ENCODE assay signal across 10 cellular contexts in genomic region chr2:159744363-159744762, GRCh38.
DNase-seq lines count a peak whose midpoint lies in the region; ATAC-seq and TF ChIP-seq lines count a peak whose summit lies in the region.
"Had no signal": no experiment of that assay in that cellular context is flagged by ENCODE, and none has a peak within 500 bp of the region (broad histone marks: within the 10 kb centered on the region; RNA-seq: fewer than 3 reads in every experiment).

No MANE protein-coding gene starts in this region.

- DNase-seq in COLO829 (ENCODE audit: low spot score) (peak; percentile 36), NCI-H226 (peak; percentile 77), foreskin melanocyte (peak; percentile 32), non-pigmented ciliary epithelial cell (ENCODE audit: low read depth) (peak; percentile 38), NCI-H345 (lab: John Stamatoyannopoulos, UW) (no peak), nucleus accumbens (lab: John Stamatoyannopoulos, UW) (no peak)
- DNase-seq in activated CD8-positive, alpha-beta memory T cell treated with anti-CD3 and anti-CD28 coated beads, Interleukin-2, amount 50 U/mL, for 48 hours, result no peak
- DNase-seq: adrenal gland, hippocampal formation had no signal

- no peak; the same call in 2 of the 3 replicates for ATAC-seq in SK-N-SH treated with all-trans-retinoic acid at 6 μM for 48 hours

TF ChIP-seq in SK-N-SH treated with all-trans-retinoic acid at 6 μM for 48 hours, 23 proteins besides CTCF, POLR2A, EP300 and RAD21:
- TF ChIP-seq ARNTL (CRISPR knock-in tag; IDR thresholded peaks at IDR 0.05; ENCODE audit: borderline replicate concordance, low read depth), result no peak
- no peak for TF ChIP-seq PPARA (CRISPR knock-in tag; IDR thresholded peaks at IDR 0.05; ENCODE audit: borderline replicate concordance)
- TF ChIP-seq, protein P1, sequence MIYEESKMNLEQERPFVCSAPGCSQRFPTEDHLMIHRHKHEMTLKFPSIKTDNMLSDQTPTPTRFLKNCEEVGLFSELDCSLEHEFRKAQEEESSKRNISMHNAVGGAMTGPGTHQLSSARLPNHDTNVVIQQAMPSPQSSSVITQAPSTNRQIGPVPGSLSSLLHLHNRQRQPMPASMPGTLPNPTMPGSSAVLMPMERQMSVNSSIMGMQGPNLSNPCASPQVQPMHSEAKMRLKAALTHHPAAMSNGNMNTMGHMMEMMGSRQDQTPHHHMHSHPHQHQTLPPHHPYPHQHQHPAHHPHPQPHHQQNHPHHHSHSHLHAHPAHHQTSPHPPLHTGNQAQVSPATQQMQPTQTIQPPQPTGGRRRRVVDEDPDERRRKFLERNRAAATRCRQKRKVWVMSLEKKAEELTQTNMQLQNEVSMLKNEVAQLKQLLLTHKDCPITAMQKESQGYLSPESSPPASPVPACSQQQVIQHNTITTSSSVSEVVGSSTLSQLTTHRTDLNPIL (CRISPR knock-in tag; IDR thresholded peaks at IDR 0.05; ENCODE audit: low read depth), result no peak
- TF ChIP-seq, protein P2, sequence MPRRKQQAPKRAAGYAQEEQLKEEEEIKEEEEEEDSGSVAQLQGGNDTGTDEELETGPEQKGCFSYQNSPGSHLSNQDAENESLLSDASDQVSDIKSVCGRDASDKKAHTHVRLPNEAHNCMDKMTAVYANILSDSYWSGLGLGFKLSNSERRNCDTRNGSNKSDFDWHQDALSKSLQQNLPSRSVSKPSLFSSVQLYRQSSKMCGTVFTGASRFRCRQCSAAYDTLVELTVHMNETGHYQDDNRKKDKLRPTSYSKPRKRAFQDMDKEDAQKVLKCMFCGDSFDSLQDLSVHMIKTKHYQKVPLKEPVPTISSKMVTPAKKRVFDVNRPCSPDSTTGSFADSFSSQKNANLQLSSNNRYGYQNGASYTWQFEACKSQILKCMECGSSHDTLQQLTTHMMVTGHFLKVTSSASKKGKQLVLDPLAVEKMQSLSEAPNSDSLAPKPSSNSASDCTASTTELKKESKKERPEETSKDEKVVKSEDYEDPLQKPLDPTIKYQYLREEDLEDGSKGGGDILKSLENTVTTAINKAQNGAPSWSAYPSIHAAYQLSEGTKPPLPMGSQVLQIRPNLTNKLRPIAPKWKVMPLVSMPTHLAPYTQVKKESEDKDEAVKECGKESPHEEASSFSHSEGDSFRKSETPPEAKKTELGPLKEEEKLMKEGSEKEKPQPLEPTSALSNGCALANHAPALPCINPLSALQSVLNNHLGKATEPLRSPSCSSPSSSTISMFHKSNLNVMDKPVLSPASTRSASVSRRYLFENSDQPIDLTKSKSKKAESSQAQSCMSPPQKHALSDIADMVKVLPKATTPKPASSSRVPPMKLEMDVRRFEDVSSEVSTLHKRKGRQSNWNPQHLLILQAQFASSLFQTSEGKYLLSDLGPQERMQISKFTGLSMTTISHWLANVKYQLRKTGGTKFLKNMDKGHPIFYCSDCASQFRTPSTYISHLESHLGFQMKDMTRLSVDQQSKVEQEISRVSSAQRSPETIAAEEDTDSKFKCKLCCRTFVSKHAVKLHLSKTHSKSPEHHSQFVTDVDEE (CRISPR knock-in tag; IDR thresholded peaks at IDR 0.05), result no peak
- TF ChIP-seq ISL1 (CRISPR knock-in tag; IDR thresholded peaks at IDR 0.05), result no peak
- no peak for TF ChIP-seq BACH2 (CRISPR knock-in tag; IDR thresholded peaks at IDR 0.05; ENCODE audit: borderline replicate concordance)
- TF ChIP-seq CSDC2 (CRISPR knock-in tag; IDR thresholded peaks at IDR 0.05), result no peak
- no peak for TF ChIP-seq TCF4 (CRISPR knock-in tag; IDR thresholded peaks at IDR 0.05; ENCODE audit: borderline replicate concordance)
- no peak for TF ChIP-seq CSRNP3 (CRISPR knock-in tag; IDR thresholded peaks at IDR 0.05)
- TF ChIP-seq TOX (CRISPR knock-in tag; IDR thresholded peaks at IDR 0.05; ENCODE audit: borderline replicate concordance), result no peak
- no peak for TF ChIP-seq ZFP3 (CRISPR knock-in tag; IDR thresholded peaks at IDR 0.05)
- TF ChIP-seq SNAI2 (CRISPR knock-in tag; IDR thresholded peaks at IDR 0.05), result no peak
- no peak for TF ChIP-seq RARB (CRISPR knock-in tag; IDR thresholded peaks at IDR 0.05)
- no peak for TF ChIP-seq ZC3H10 (CRISPR knock-in tag; IDR thresholded peaks at IDR 0.05)
- no peak for TF ChIP-seq PATZ1 (CRISPR knock-in tag; IDR thresholded peaks at IDR 0.05; ENCODE audit: borderline replicate concordance)
- no peak for TF ChIP-seq ZNF565 (CRISPR knock-in tag; conservative IDR thresholded peaks at IDR 0.05; ENCODE audit: low read depth)
- no peak for TF ChIP-seq ESRRG (CRISPR knock-in tag; IDR thresholded peaks at IDR 0.05)

Comparison
In these comparisons a context has a peak if more than half of its experiments do, and no peak if none do; other contexts are left out.
1. DNase-seq: peak in COLO829 (single experiment), NCI-H226 (single experiment), foreskin melanocyte (single experiment) and non-pigmented ciliary epithelial cell (single experiment); none in activated CD8-positive, alpha-beta memory T cell treated with anti-CD3 and anti-CD28 coated beads, Interleukin-2, amount 50 U/mL, for 48 hours (single experiment), NCI-H345 (single experiment) and nucleus accumbens (0 of 56).